ENCODE assay signal across 10 cellular contexts in the genomic region with DNA sequence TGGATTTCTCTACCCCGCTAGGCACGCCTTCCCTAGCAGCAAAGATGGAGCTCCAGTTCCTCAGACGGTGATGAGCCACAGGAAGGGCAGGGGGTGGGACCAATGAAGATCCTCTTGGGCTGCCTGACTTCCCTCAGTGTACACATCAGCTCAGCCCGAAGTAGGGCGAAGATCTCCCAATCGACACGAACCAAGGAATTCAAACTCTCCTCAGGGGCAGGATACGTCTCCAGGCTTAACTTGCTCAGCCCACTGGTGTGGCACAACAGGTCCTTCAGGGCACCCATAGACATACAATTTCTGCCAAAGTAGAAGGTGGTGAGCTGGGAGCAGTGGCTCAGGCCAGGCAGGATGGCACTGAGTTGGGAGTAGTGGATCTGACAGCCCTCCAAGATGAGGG. TPM values are rescaled to one million over a fixed set of nuclear protein-coding genes. Genes with fewer than 3 reads are reported as not detected.
"Had no signal": no experiment of that assay in that cellular context is flagged by ENCODE, and none has a peak within 500 bp of the region (broad histone marks: within the 10 kb centered on the region; RNA-seq: fewer than 3 reads in every experiment).

No MANE protein-coding gene starts in this region.

RNA-seq across cellular contexts. Expression of a gene that starts 4.4 kb away (rescaled TPM):
- total RNA-seq: OCI-LY7, PC-3, PC-9, Peyer's patch, Right ventricle myocardium inferior, Right ventricle myocardium superior, RPMI7951, SJCRH30, SJSA1, SK-MEL-5 had no signal

RNA-seq across cellular contexts. Expression of a gene that starts 27.1 kb away (rescaled TPM):
- total RNA-seq: OCI-LY7, PC-3, PC-9, Peyer's patch, Right ventricle myocardium inferior, Right ventricle myocardium superior, RPMI7951, SJCRH30, SJSA1, SK-MEL-5 had no signal

RNA-seq across cellular contexts. Expression of a gene that starts 29.3 kb away (rescaled TPM):
- total RNA-seq: OCI-LY7, PC-3, PC-9, Peyer's patch, Right ventricle myocardium inferior, Right ventricle myocardium superior, RPMI7951, SJCRH30, SJSA1, SK-MEL-5 had no signal

RNA-seq across cellular contexts. Expression of a gene that starts 39.2 kb away (rescaled TPM):
- total RNA-seq: OCI-LY7, PC-3, PC-9, Peyer's patch, Right ventricle myocardium inferior, Right ventricle myocardium superior, RPMI7951, SJCRH30, SJSA1, SK-MEL-5 had no signal

RNA-seq across cellular contexts. Expression of a gene that starts 46.9 kb away (rescaled TPM):
- total RNA-seq: OCI-LY7, PC-3, PC-9, Peyer's patch, Right ventricle myocardium inferior, Right ventricle myocardium superior, RPMI7951, SJCRH30, SJSA1, SK-MEL-5 had no signal
